9 cellular contexts compared by ENCODE assay signal in genomic region chr13:107865643-107866006, GRCh38.
DNase-seq lines count a peak whose midpoint lies in the region; ATAC-seq and TF ChIP-seq lines count a peak whose summit lies in the region.
"Had no signal": no experiment of that assay in that cellular context is flagged by ENCODE, and none has a peak within 500 bp of the region (broad histone marks: within the 10 kb centered on the region; RNA-seq: fewer than 3 reads in every experiment).

No MANE protein-coding gene starts in this region.

- peaks cover 2% of the 10 kb centered on the region for H3K36me3 Mint-ChIP-seq in activated naive CD4-positive, alpha-beta T cell treated with anti-CD3 and anti-CD28 coated beads, Interleukin-2, amount 50 U/mL, for 24 hours
- peaks cover 0 to 11% of the 10 kb centered on the region in 2 donors for H3K36me3 Mint-ChIP-seq in activated naive CD4-positive, alpha-beta T cell treated with anti-CD3 and anti-CD28 coated beads, Interleukin-2, amount 50 U/mL, for 72 hours
- H3K36me3 Mint-ChIP-seq in type B pancreatic cell: no peaks in the 10 kb centered on the region
- H3K36me3 Mint-ChIP-seq in activated T-helper 1 cell treated with anti-CD3 and anti-CD28 coated beads, Interleukin-12 subunit alpha, Interleukin-12 subunit beta, Interleukin-2, Interleukin-4 antibody, amounts not matched to agents 30 ng/mL and 10 ng/mL and 1 ng/mL, durations not matched to agents 14 hours and 24 hours and 36 hours (ENCODE audit: low read depth): no peaks in the 10 kb centered on the region

- no peaks in the 10 kb centered on the region for H3K36me3 ChIP-seq in kidney epithelial cell (ENCODE audit: control insufficient read depth, insufficient read depth, low read length)

- peaks cover 10% of the 10 kb centered on the region for H3K9me3 Mint-ChIP-seq in activated naive CD4-positive, alpha-beta T cell treated with anti-CD3 and anti-CD28 coated beads, Interleukin-2, amount 50 U/mL, for 24 hours
- peaks cover 4 to 5% of the 10 kb centered on the region in 2 donors for H3K9me3 Mint-ChIP-seq in activated naive CD4-positive, alpha-beta T cell treated with anti-CD3 and anti-CD28 coated beads, Interleukin-2, amount 50 U/mL, for 72 hours
- H3K9me3 Mint-ChIP-seq in type B pancreatic cell: peaks cover 4% of the 10 kb centered on the region
- no peaks in the 10 kb centered on the region for H3K9me3 Mint-ChIP-seq in activated T-helper 1 cell treated with anti-CD3 and anti-CD28 coated beads, Interleukin-12 subunit alpha, Interleukin-12 subunit beta, Interleukin-2, Interleukin-4 antibody, amounts not matched to agents 30 ng/mL and 10 ng/mL and 1 ng/mL, durations not matched to agents 14 hours and 24 hours and 36 hours

- no peak for ATAC-seq in activated naive CD4-positive, alpha-beta T cell treated with anti-CD3 and anti-CD28 coated beads, Interleukin-2, amount 50 U/mL, for 72 hours
- ATAC-seq in GM18511 (IDR thresholded peaks at IDR 0.05; ENCODE audit: unreplicated experiment) (no peak), GM19452 (IDR thresholded peaks at IDR 0.05; ENCODE audit: unreplicated experiment) (no peak)
- ATAC-seq: stimulated activated naive CD8-positive, alpha-beta T cell treated with anti-CD3 and anti-CD28 coated beads, Interleukin-15, Interleukin-2, amounts not matched to agents 100 U/mL and 50 U/mL, for 24 hours had no signal

- H3K27ac Mint-ChIP-seq in activated naive CD4-positive, alpha-beta T cell treated with anti-CD3 and anti-CD28 coated beads, Interleukin-2, amount 50 U/mL, for 24 hours: no peak overlapping the region
- no peak overlapping the region for H3K27ac Mint-ChIP-seq in activated naive CD4-positive, alpha-beta T cell treated with anti-CD3 and anti-CD28 coated beads, Interleukin-2, amount 50 U/mL, for 72 hours
- no peak overlapping the region for H3K27ac Mint-ChIP-seq in type B pancreatic cell
- H3K27ac Mint-ChIP-seq in activated T-helper 1 cell treated with anti-CD3 and anti-CD28 coated beads, Interleukin-12 subunit alpha, Interleukin-12 subunit beta, Interleukin-2, Interleukin-4 antibody, amounts not matched to agents 30 ng/mL and 10 ng/mL and 1 ng/mL, durations not matched to agents 14 hours and 24 hours and 36 hours: no peak overlapping the region

- peak overlapping the region; percentile 51 for H3K4me3 Mint-ChIP-seq in activated naive CD4-positive, alpha-beta T cell treated with anti-CD3 and anti-CD28 coated beads, Interleukin-2, amount 50 U/mL, for 24 hours
- peak overlapping the region; percentile 76 for H3K4me3 Mint-ChIP-seq in type B pancreatic cell
- no peak overlapping the region for H3K4me3 Mint-ChIP-seq in activated T-helper 1 cell treated with anti-CD3 and anti-CD28 coated beads, Interleukin-12 subunit alpha, Interleukin-12 subunit beta, Interleukin-2, Interleukin-4 antibody, amounts not matched to agents 30 ng/mL and 10 ng/mL and 1 ng/mL, durations not matched to agents 14 hours and 24 hours and 36 hours

- DNase-seq in activated naive CD4-positive, alpha-beta T cell treated with anti-CD3 and anti-CD28 coated beads, Interleukin-2, amount 50 U/mL, for 72 hours (ENCODE audit: low spot score in 2 of 2): no peak
- DNase-seq in amniotic epithelial cell (ENCODE audit: low read depth): peak; percentile 21
- DNase-seq in kidney epithelial cell (ENCODE audit: low read depth): no peak
- no peak for DNase-seq in type B pancreatic cell (ENCODE audit: extremely low spot score, unreplicated experiment)
- DNase-seq in activated T-helper 1 cell treated with anti-CD3 and anti-CD28 coated beads, Interleukin-12 subunit alpha, Interleukin-12 subunit beta, Interleukin-2, Interleukin-4 antibody, amounts not matched to agents 30 ng/mL and 10 ng/mL and 1 ng/mL, durations not matched to agents 14 hours and 24 hours and 36 hours (ENCODE audit: low spot score): no peak

- H3K4me3 ChIP-seq in kidney epithelial cell (ENCODE audit: low read depth, low read length): peak overlapping the region; percentile 84

- H3K27me3 ChIP-seq in kidney epithelial cell (ENCODE audit: control insufficient read depth, insufficient read depth, low read length): no peaks in the 10 kb centered on the region

- intact Hi-C loops in activated T-helper 1 cell treated with anti-CD3 and anti-CD28 coated beads, Interleukin-12 subunit alpha, Interleukin-12 subunit beta, Interleukin-2, Interleukin-4 antibody, amounts not matched to agents 30 ng/mL and 10 ng/mL and 1 ng/mL, durations not matched to agents 14 hours and 24 hours and 36 hours (cut with micrococcal nuclease): loop anchor here (10.0 kb wide), 1 partner anchor 289 kb away; no protein-coding TSS in a partner anchor

- H3K4me1 Mint-ChIP-seq in activated naive CD4-positive, alpha-beta T cell treated with anti-CD3 and anti-CD28 coated beads, Interleukin-2, amount 50 U/mL, for 24 hours: peaks cover 5% of the 10 kb centered on the region
- peaks cover 9% of the 10 kb centered on the region for H3K4me1 Mint-ChIP-seq in type B pancreatic cell (ENCODE audit: unreplicated experiment)
- H3K4me1 Mint-ChIP-seq in activated T-helper 1 cell treated with anti-CD3 and anti-CD28 coated beads, Interleukin-12 subunit alpha, Interleukin-12 subunit beta, Interleukin-2, Interleukin-4 antibody, amounts not matched to agents 30 ng/mL and 10 ng/mL and 1 ng/mL, durations not matched to agents 14 hours and 24 hours and 36 hours (ENCODE audit: low read depth): no peaks in the 10 kb centered on the region

- H3K27me3 Mint-ChIP-seq in activated naive CD4-positive, alpha-beta T cell treated with anti-CD3 and anti-CD28 coated beads, Interleukin-2, amount 50 U/mL, for 24 hours: peaks cover 38% of the 10 kb centered on the region
- peaks cover 61% of the 10 kb centered on the region for H3K27me3 Mint-ChIP-seq in type B pancreatic cell
- H3K27me3 Mint-ChIP-seq in activated T-helper 1 cell treated with anti-CD3 and anti-CD28 coated beads, Interleukin-12 subunit alpha, Interleukin-12 subunit beta, Interleukin-2, Interleukin-4 antibody, amounts not matched to agents 30 ng/mL and 10 ng/mL and 1 ng/mL, durations not matched to agents 14 hours and 24 hours and 36 hours (ENCODE audit: insufficient read depth): peaks cover 30% of the 10 kb centered on the region

- no peak for TF ChIP-seq CTCF in kidney epithelial cell (IDR thresholded peaks at IDR 0.05; ENCODE audit: insufficient read depth, low read length, poor library complexity, severe bottlenecking)
- TF ChIP-seq CTCF in type B pancreatic cell (conservative IDR thresholded peaks at IDR 0.05): no peak
